In genomic region chr1:244163861-244164562, GRCh38 we compare ENCODE assay signal across 1 cellular context.
TF ChIP-seq lines count a peak whose summit lies in the region.

No MANE protein-coding gene starts in this region.

TF ChIP-seq in GM23338, 12 proteins besides CTCF, POLR2A, EP300 and RAD21 (continued from another document):
- no peak for TF ChIP-seq ZNF462 (CRISPR knock-in tag; IDR thresholded peaks at IDR 0.05)
- no peak for TF ChIP-seq JUNB (IDR thresholded peaks at IDR 0.05; ENCODE audit: unreplicated experiment)
